Comparison of ENCODE assay signal across 23 cellular contexts in the genomic region with DNA sequence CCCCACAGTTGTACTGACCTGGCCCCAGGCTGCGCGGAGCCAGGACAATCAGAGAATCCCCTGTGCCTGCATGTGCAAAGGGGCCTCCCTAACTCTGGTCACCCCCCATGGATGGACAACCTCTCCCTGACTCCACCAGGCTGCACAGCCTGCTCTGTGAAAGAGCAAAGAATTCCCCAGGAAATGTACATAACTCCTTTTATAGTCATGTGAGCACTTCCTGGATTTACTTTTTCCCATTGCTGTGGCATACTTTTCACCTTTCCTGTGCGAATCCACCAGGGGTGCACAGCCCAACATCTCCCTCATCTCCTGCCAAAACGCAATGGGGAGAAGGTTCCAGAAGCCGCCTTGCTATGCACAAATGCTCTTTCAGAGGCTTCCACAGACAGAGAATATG. TPM values are rescaled to one million over a fixed set of nuclear protein-coding genes. Genes with fewer than 3 reads are reported as not detected.
"Had no signal": no experiment of that assay in that cellular context is flagged by ENCODE, and none has a peak within 500 bp of the region (broad histone marks: within the 10 kb centered on the region; RNA-seq: fewer than 3 reads in every experiment).

No MANE protein-coding gene starts in this region.

- H3K27me3 ChIP-seq: body of pancreas, right atrium auricular region, testis had no signal

- H3K4me1 Mint-ChIP-seq: activated CD4-positive, alpha-beta T cell treated with anti-CD3 and anti-CD28 coated beads, Interleukin-2, amount 10 ng/mL, durations not matched to agents 7 days and 5 days had no signal

- DNase-seq: activated CD4-positive, alpha-beta T cell treated with anti-CD3 and anti-CD28 coated beads, Interleukin-2, amount 10 ng/mL, durations not matched to agents 7 days and 5 days; activated CD8-positive, alpha-beta memory T cell treated with anti-CD3 and anti-CD28 coated beads, Interleukin-2, amount 50 U/mL, for 48 hours; activated gamma-delta T cell treated with Interleukin-2 at 50 U/mL for 16 hours; activated T-cell treated with anti-CD3 and anti-CD28 coated beads, Interleukin-2, amount 50 U/mL, for 72 hours; amniotic stem cell; body of pancreas; effector memory CD4-positive, alpha-beta T cell; head of caudate nucleus; left cardiac atrium; lower lobe of right lung; naive thymus-derived CD4-positive, alpha-beta T cell; stimulated activated CD4-positive, alpha-beta T cell treated with anti-CD3 and anti-CD28 coated beads, Interleukin-15, amount 100 ng/mL, for 24 hours; stimulated activated CD4-positive, alpha-beta T cell treated with anti-CD3 and anti-CD28 coated beads, Interleukin-4, amount 100 ng/mL, for 1 hour; stimulated activated naive CD8-positive, alpha-beta T cell treated with anti-CD3 and anti-CD28 coated beads, Interleukin-15, Interleukin-2, amounts not matched to agents 100 U/mL and 50 U/mL, for 24 hours; testis had no signal

- H3K9me3 ChIP-seq: body of pancreas, lower lobe of right lung, right atrium auricular region, testis had no signal

- H3K9me3 Mint-ChIP-seq: activated CD4-positive, alpha-beta T cell treated with anti-CD3 and anti-CD28 coated beads, Interleukin-2, amount 10 ng/mL, durations not matched to agents 7 days and 5 days; central memory CD8-positive, alpha-beta T cell; T-helper 2 cell treated with Interferon-gamma antibody and Interleukin-4, amounts not matched to agents 5 μg/mL and 100 μg/mL, for 36 hours had no signal

- H3K27me3 Mint-ChIP-seq: activated CD4-positive, alpha-beta T cell treated with anti-CD3 and anti-CD28 coated beads, Interleukin-2, amount 10 ng/mL, durations not matched to agents 7 days and 5 days; activated naive CD8-positive, alpha-beta T cell; central memory CD8-positive, alpha-beta T cell; progenitor cell of endocrine pancreas had no signal

- H3K36me3 Mint-ChIP-seq: activated naive CD8-positive, alpha-beta T cell; naive thymus-derived CD4-positive, alpha-beta T cell had no signal

- H3K4me3 Mint-ChIP-seq: activated CD4-positive, alpha-beta T cell treated with anti-CD3 and anti-CD28 coated beads, Interleukin-2, amount 10 ng/mL, durations not matched to agents 7 days and 5 days; activated naive CD8-positive, alpha-beta T cell; activated T-cell treated with anti-CD3 and anti-CD28 coated beads, Interleukin-2, amount 50 U/mL, for 72 hours; central memory CD8-positive, alpha-beta T cell; naive thymus-derived CD4-positive, alpha-beta T cell; T-helper 2 cell treated with Interferon-gamma antibody and Interleukin-4, amounts not matched to agents 5 μg/mL and 100 μg/mL, for 36 hours had no signal

- H3K4me1 ChIP-seq: lower lobe of right lung, right atrium auricular region, testis had no signal

- H3K4me3 ChIP-seq: body of pancreas, lower lobe of right lung, right atrium auricular region, skin epidermis, testis had no signal

- FAIRE-seq: frontal cortex had no signal

- ATAC-seq: activated T-cell treated with anti-CD3 and anti-CD28 coated beads, Interleukin-2, amount 50 U/mL, for 72 hours; body of pancreas; left cardiac atrium; lower lobe of right lung; naive thymus-derived CD4-positive, alpha-beta T cell; stimulated activated naive CD8-positive, alpha-beta T cell treated with anti-CD3 and anti-CD28 coated beads, Interleukin-15, Interleukin-2, amounts not matched to agents 100 U/mL and 50 U/mL, for 24 hours had no signal

- H3K27ac ChIP-seq: lower lobe of right lung, right atrium auricular region, skin epidermis, testis had no signal

- H3K36me3 ChIP-seq: lower lobe of right lung, right atrium auricular region had no signal

- H3K27ac Mint-ChIP-seq: activated CD4-positive, alpha-beta T cell treated with anti-CD3 and anti-CD28 coated beads, Interleukin-2, amount 10 ng/mL, durations not matched to agents 7 days and 5 days; activated naive CD8-positive, alpha-beta T cell; activated T-cell treated with anti-CD3 and anti-CD28 coated beads, Interleukin-2, amount 50 U/mL, for 72 hours; naive thymus-derived CD4-positive, alpha-beta T cell; T-helper 2 cell treated with Interferon-gamma antibody and Interleukin-4, amounts not matched to agents 5 μg/mL and 100 μg/mL, for 36 hours had no signal

RNA-seq across cellular contexts. Expression of gene FGFR2, which starts 27.9 kb away (rescaled TPM):
- total RNA-seq: activated CD4-positive, alpha-beta T cell treated with anti-CD3 and anti-CD28 coated beads, Interleukin-2, amount 10 ng/mL, durations not matched to agents 7 days and 5 days; activated T-cell treated with anti-CD3 and anti-CD28 coated beads, Interleukin-2, amount 50 U/mL, for 72 hours; mononuclear cell had no signal
- polyA plus RNA-seq: naive thymus-derived CD4-positive, alpha-beta T cell had no signal
